ENCODE assay signal across 6 cellular contexts in the genomic region with DNA sequence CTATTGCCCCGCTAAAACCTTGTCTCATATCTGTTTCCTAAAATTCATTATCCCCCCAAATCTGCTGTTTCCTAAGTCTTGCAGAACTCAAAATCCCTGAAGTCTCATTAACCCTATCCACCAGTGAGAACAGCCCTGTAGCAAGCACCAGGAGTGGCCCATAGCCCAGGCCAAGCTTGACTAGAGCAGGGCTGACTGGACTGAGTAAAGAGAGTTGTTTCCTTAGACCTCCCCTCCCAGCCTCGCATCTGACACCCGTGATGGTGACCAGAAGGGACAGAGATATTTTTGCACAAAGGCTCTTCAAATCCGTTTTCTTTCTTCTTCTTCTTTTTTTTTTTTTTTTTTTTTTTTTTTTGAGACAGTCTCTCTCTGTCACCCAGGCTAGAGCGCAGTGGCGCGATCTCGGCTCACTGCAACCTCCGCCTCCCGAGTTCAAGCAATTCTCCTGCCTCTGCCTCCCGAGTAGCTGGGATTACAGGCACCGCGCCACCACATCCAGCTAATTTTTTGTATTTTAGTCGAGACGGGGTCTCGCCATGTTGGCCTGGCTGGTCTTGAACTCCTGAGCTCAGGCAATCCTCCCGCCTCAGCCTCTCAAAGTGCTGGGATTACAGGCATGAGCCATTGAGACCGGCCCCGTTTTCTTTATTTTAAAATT. TPM values are rescaled to one million over a fixed set of nuclear protein-coding genes. Genes with fewer than 3 reads are reported as not detected.
DNase-seq lines count a peak whose midpoint lies in the region; ATAC-seq, FAIRE-seq and TF ChIP-seq lines count a peak whose summit lies in the region.
"Not testable (repeated sequence)": the region's sequence is repeated elsewhere in the genome, so short reads cannot be mapped to it uniquely, and the experiment has no call there.

No MANE protein-coding gene starts in this region.

- H4K20me1 ChIP-seq in K562 (replicated peaks; ENCODE audit: control insufficient read depth, insufficient read depth, low read length) = not testable (repeated sequence)

- ATAC-seq in A549, T-helper 17 cell, K562: not testable (repeated sequence)

- H3K4me2 ChIP-seq in A549 (peak overlapping the region; percentile 66), parathyroid adenoma (ENCODE audit: low read length) (peak overlapping the region; percentile 90)
- H3K4me2 ChIP-seq in K562 (ENCODE audit: insufficient read depth, low read length) = not testable (repeated sequence)

- peak overlapping the region; percentile 99 for H3K4me3 Mint-ChIP-seq in T-helper 17 cell

- not testable (repeated sequence) for H3K36me3 Mint-ChIP-seq in T-helper 17 cell (ENCODE audit: low read depth)

- peak overlapping the region; percentile 80 to 87 for H3K27ac ChIP-seq in A549
- H3K27ac ChIP-seq in K562 (ENCODE audit: extremely low read depth, low read depth, low read length) = not testable (repeated sequence)
- peak overlapping the region; percentile 59 for H3K27ac ChIP-seq in parathyroid adenoma

- H2AFZ ChIP-seq in K562 (ENCODE audit: low read depth, low read length) (peak overlapping the region; percentile 98), parathyroid adenoma (peak overlapping the region; percentile 74)

- not testable (repeated sequence) for DNase-seq in A549 (ENCODE audit: low read depth in 1 of 2, low spot score in 1 of 2); HFF-Myc (ENCODE audit: extremely low read depth, low read depth); T-helper 17 cell; K562 (ENCODE audit: extremely low read depth in 1 of 4, low spot score in 3 of 4)

- H3K79me2 ChIP-seq in K562 (ENCODE audit: control insufficient read depth, insufficient read depth, low read length); parathyroid adenoma: not testable (repeated sequence)

- peak overlapping the region; percentile 100 for H3K27ac Mint-ChIP-seq in T-helper 17 cell

- 68% methylated on average over 19 of the region's 19 CpGs for WGBS in A549 (ENCODE audit: missing lambda C conversion rate)
- WGBS in K562 (ENCODE audit: insufficient coverage, low coverage, missing lambda C conversion rate) = 30% methylated on average over 12 of the region's 19 CpGs

- not testable (repeated sequence) for TF ChIP-seq CTCF in A549 (IDR thresholded peaks at IDR 0.05); HFF-Myc (IDR thresholded peaks at IDR 0.05; ENCODE audit: low read depth, low read length, missing control alignments); K562 (IDR thresholded peaks at IDR 0.05 in 2 of 3, conservative IDR thresholded peaks at IDR 0.05 in 1 of 3; ENCODE audit: insufficient read depth in 2 of 3, low read depth in 1 of 3, low read length in 3 of 3); parathyroid adenoma (IDR thresholded peaks at IDR 0.05)

- not testable (repeated sequence) for FAIRE-seq in A549 (lab: Jason Lieb, UNC); K562 (lab: Jason Lieb, UNC)

- not testable (repeated sequence) for H3K4me1 ChIP-seq in A549, parathyroid adenoma
- peaks cover 5 to 26% of the 10 kb centered on the region in 2 experiments; a peak in 4 of 5 replicates for H3K4me1 ChIP-seq in K562 (replicated peaks in 1 of 2; ENCODE audit: control insufficient read depth in 2 of 2, insufficient read depth in 2 of 2, low read length in 2 of 2)

- H3K9ac ChIP-seq in K562 (ENCODE audit: insufficient read depth in 1 of 2, low read depth in 2 of 2, low read length in 2 of 2); parathyroid adenoma: not testable (repeated sequence)

- TF ChIP-seq EP300 in A549 (IDR thresholded peaks at IDR 0.05); K562 (IDR thresholded peaks at IDR 0.05; ENCODE audit: low read length): not testable (repeated sequence)

- not testable (repeated sequence) for BruUV-seq in K562 (replicated peaks; lab: Mats Ljungman, UMichigan)

- not testable (repeated sequence) for H3K27me3 Mint-ChIP-seq in T-helper 17 cell

- intact Hi-C loops in K562 (cut with micrococcal nuclease) = loop anchor here (5.0 kb wide), 1 partner anchor 167 kb away; no protein-coding TSS in a partner anchor

- POLR2A ChIA-PET in A549 (lab: Yijun Ruan, JAX) = interaction anchor here (0.6 to 1.5 kb wide), 8 partner anchors 12 to 683 kb away, joined by 3 to 9 read pairs (median 4); a partner anchor contains a TSS
- POLR2A ChIA-PET in K562 (lab: Yijun Ruan, JAX) = interaction anchor here (0.6 to 1.6 kb wide), 3 partner anchors 27 to 52 kb away, joined by 3 to 4 read pairs (median 3); a partner anchor contains a TSS

- not testable (repeated sequence) for H3K9me1 ChIP-seq in K562 (ENCODE audit: control insufficient read depth, insufficient read depth, low read length)

- TF ChIP-seq POLR2A in A549 (IDR thresholded peaks at IDR 0.05; ENCODE audit: low read length); K562 (conservative IDR thresholded peaks at IDR 0.05): not testable (repeated sequence)

- H3K27me3 ChIP-seq in K562 (ENCODE audit: control insufficient read depth in 2 of 2, insufficient read depth in 2 of 2, low read length in 2 of 2) = peaks cover 4 to 18% of the 10 kb centered on the region in 2 experiments; a peak in 4 of 5 replicates
- H3K27me3 ChIP-seq in parathyroid adenoma (ENCODE audit: control insufficient read depth, insufficient read depth, low read length) = not testable (repeated sequence)

- in situ Hi-C loops in K562 (cut with MboI) = not testable (repeated sequence)

- not testable (repeated sequence) for H3K36me3 ChIP-seq in K562 (ENCODE audit: control insufficient read depth, insufficient read depth, low read length); parathyroid adenoma (ENCODE audit: control insufficient read depth, insufficient read depth, low read length)

- not testable (repeated sequence) for H3K9me3 ChIP-seq in A549; T-helper 17 cell (ENCODE audit: control insufficient read depth, low read length, poor library complexity, severe bottlenecking); K562 (replicated peaks; ENCODE audit: control insufficient read depth, insufficient read depth, low read depth, low read length); parathyroid adenoma (ENCODE audit: control insufficient read depth, low read length)

- H3K4me1 Mint-ChIP-seq in T-helper 17 cell = peaks cover 34% of the 10 kb centered on the region

- CTCF ChIA-PET in A549 (lab: Yijun Ruan, JAX) = interaction anchor here (0.9 to 2.3 kb wide), 5 partner anchors 31 to 597 kb away, joined by 3 to 7 read pairs (median 3); no protein-coding TSS in a partner anchor
- CTCF ChIA-PET in K562 (lab: Yijun Ruan, JAX; ENCODE audit: low intra/inter-chr PET ratio) = interaction anchor here (0.6 kb wide), 1 partner anchor 143 kb away, joined by 3 read pairs; no protein-coding TSS in a partner anchor

- H3K4me3 ChIP-seq in A549 (peak overlapping the region; percentile 85), HFF-Myc (replicated peaks; ENCODE audit: low read depth, low read length) (peak overlapping the region; percentile 59), iPS-11a (ENCODE audit: low read depth, low read length) (peak overlapping the region; percentile 47), parathyroid adenoma (ENCODE audit: low read depth, low read length) (peak overlapping the region; percentile 77)
- H3K4me3 ChIP-seq in K562 = not testable (repeated sequence)

- not testable (repeated sequence) for TF ChIP-seq RAD21 in A549 (conservative IDR thresholded peaks at IDR 0.05 in 1 of 2, IDR thresholded peaks at IDR 0.05 in 1 of 2); K562 (CRISPR knock-in tag; conservative IDR thresholded peaks at IDR 0.05 in 1 of 2, IDR thresholded peaks at IDR 0.05 in 1 of 2)

RNA-seq across cellular contexts. Expression of a gene that starts 0.8 kb away (rescaled TPM):
- polyA plus RNA-seq in A549 (2011; rRNA removed) = 0.88 and 1.6 TPM in 2 replicates
- 1.5 and 2.1 TPM in 2 replicates for polyA plus RNA-seq in A549 (2012; cell fraction: cytosol; rRNA removed)
- polyA plus RNA-seq in A549 (2012; cell fraction: nucleus; rRNA removed) = 2.6 and 2.8 TPM in 2 replicates
- 1.9 to 2.4 TPM (median 2.0 TPM) in 3 replicates for polyA plus RNA-seq in A549 (2017; fragmentation: RNase III; extraction: RNeasy Plus Mini Kit Qiagen cat#74134 plus additional on column Dnase treatment)
- polyA minus RNA-seq in A549 (2011; rRNA and poly(A)+ RNA removed) = 0.87 and 1.4 TPM in 2 replicates
- 1 to 10 TPM; 2.9 to 3.3 TPM for total RNA-seq in T-helper 17 cell
- 0.32 TPM in 1 of 2 replicates, not detected in the other for total RNA-seq in K562 (2011; cell fraction: chromatin; rRNA removed; ENCODE audit: low replicate concordance)
- 0.33 TPM in 1 of 2 replicates, not detected in the other for total RNA-seq in K562 (2011; cell fraction: nucleolus; rRNA removed)
- total RNA-seq in K562 (2011; cell fraction: nucleoplasm; rRNA removed) = not detected in 2 replicates
- 0.04 TPM in 1 of 2 replicates, not detected in the other for total RNA-seq in K562 (2014; rRNA removed)
- total RNA-seq in K562 (2014; rRNA removed; fragmentation: Illumina TruSeq; extraction: Trizol) = not detected in 2 replicates
- not detected in 2 replicates for total RNA-seq in K562 (2015; rRNA removed; fragmentation: Illumina TruSeq; extraction: Trizol)
- 0.22 TPM in 1 of 2 replicates, not detected in the other for total RNA-seq in K562 (2021)
- 0.07 TPM in 1 of 2 replicates, not detected in the other for polyA plus RNA-seq in K562 (2011; rRNA removed)
- 0.03 and 0.24 TPM in 2 replicates for polyA plus RNA-seq in K562 (2011; cell fraction: cytosol; rRNA removed)
- polyA plus RNA-seq in K562 (2011; cell fraction: nucleus; rRNA removed) = 0.15 and 0.26 TPM in 2 replicates
- polyA plus RNA-seq in K562 (2012) = 0.14 and 0.47 TPM in 2 replicates
- polyA plus RNA-seq in K562 (2014; fragmentation: Illumina TruSeq; extraction: Trizol) = 0.06 TPM in 1 of 2 replicates, not detected in the other
- not detected for polyA plus RNA-seq in K562 (2014; fragmentation: Nextera tagmentation; extraction: Ambion mirVana)
- polyA plus RNA-seq in K562 (2014; rRNA removed) = not detected in 2 replicates
- polyA minus RNA-seq in K562 (2011; rRNA and poly(A)+ RNA removed) = not detected in 2 replicates
- polyA minus RNA-seq in K562 (2011; cell fraction: cytosol; rRNA and poly(A)+ RNA removed) = not detected in 2 replicates
- 0.27 TPM in 1 of 2 replicates, not detected in the other for polyA minus RNA-seq in K562 (2011; cell fraction: nucleus; rRNA and poly(A)+ RNA removed)

RNA-seq across cellular contexts. Expression of a gene that starts 1.0 kb away (rescaled TPM):
- polyA plus RNA-seq in A549 (2011; rRNA removed) (47.4 and 59.1 TPM in 2 replicates), A549 (2017; fragmentation: RNase III; extraction: RNeasy Plus Mini Kit Qiagen cat#74134 plus additional on column Dnase treatment) (59.4 to 68.5 TPM (median 62.5 TPM) in 3 replicates), K562 (2011; rRNA removed) (15.2 and 16.6 TPM in 2 replicates), K562 (2014; fragmentation: Illumina TruSeq; extraction: Trizol) (6.3 and 6.4 TPM in 2 replicates), K562 (2014; fragmentation: Nextera tagmentation; extraction: Ambion mirVana) (1 to 10 TPM; 9.3 to 9.6 TPM), K562 (2014; rRNA removed) (7.4 and 11.0 TPM in 2 replicates)
- polyA plus RNA-seq in A549 (2012; cell fraction: cytosol; rRNA removed) = 115 and 130 TPM in 2 replicates
- polyA plus RNA-seq in A549 (2012; cell fraction: nucleus; rRNA removed) = 140 and 198 TPM in 2 replicates
- polyA minus RNA-seq in A549 (2011; rRNA and poly(A)+ RNA removed) = 120 and 127 TPM in 2 replicates
- total RNA-seq in T-helper 17 cell (10 to 100 TPM; 33.6 to 42.8 TPM), K562 (2014; rRNA removed) (6.2 and 8.7 TPM in 2 replicates), K562 (2014; rRNA removed; fragmentation: Illumina TruSeq; extraction: Trizol) (4.1 and 5.4 TPM in 2 replicates), K562 (2015; rRNA removed; fragmentation: Illumina TruSeq; extraction: Trizol) (4.9 and 5.2 TPM in 2 replicates), K562 (2021) (8.3 and 9.4 TPM in 2 replicates)
- 7.3 and 16.7 TPM in 2 replicates for total RNA-seq in K562 (2011; cell fraction: chromatin; rRNA removed; ENCODE audit: low replicate concordance)
- total RNA-seq in K562 (2011; cell fraction: nucleolus; rRNA removed) = 13.2 and 18.3 TPM in 2 replicates
- 12.5 and 14.7 TPM in 2 replicates for total RNA-seq in K562 (2011; cell fraction: nucleoplasm; rRNA removed)
- polyA plus RNA-seq in K562 (2011; cell fraction: cytosol; rRNA removed) = 25.8 and 38.2 TPM in 2 replicates
- polyA plus RNA-seq in K562 (2011; cell fraction: nucleus; rRNA removed) = 21.3 and 28.0 TPM in 2 replicates
- polyA plus RNA-seq in K562 (2012) = 19.0 and 19.9 TPM in 2 replicates
- 9.9 and 12.0 TPM in 2 replicates for polyA minus RNA-seq in K562 (2011; rRNA and poly(A)+ RNA removed)
- polyA minus RNA-seq in K562 (2011; cell fraction: cytosol; rRNA and poly(A)+ RNA removed) = 10.9 and 13.3 TPM in 2 replicates
- polyA minus RNA-seq in K562 (2011; cell fraction: nucleus; rRNA and poly(A)+ RNA removed) = 6.1 and 8.8 TPM in 2 replicates

RNA-seq across cellular contexts. Expression of a gene that starts 21.2 kb away (rescaled TPM):
- polyA plus RNA-seq in A549 (2011; rRNA removed) = 15.1 and 15.9 TPM in 2 replicates
- 19.6 and 25.6 TPM in 2 replicates for polyA plus RNA-seq in A549 (2012; cell fraction: cytosol; rRNA removed)
- polyA plus RNA-seq in A549 (2012; cell fraction: nucleus; rRNA removed) = 55.8 and 59.5 TPM in 2 replicates
- polyA plus RNA-seq in A549 (2017; fragmentation: RNase III; extraction: RNeasy Plus Mini Kit Qiagen cat#74134 plus additional on column Dnase treatment) = 15.6 to 21.2 TPM (median 20.1 TPM) in 3 replicates
- 18.9 and 19.5 TPM in 2 replicates for polyA minus RNA-seq in A549 (2011; rRNA and poly(A)+ RNA removed)
- under 1 TPM; 0.37 to 0.57 TPM for total RNA-seq in T-helper 17 cell
- total RNA-seq in K562 (2011; cell fraction: chromatin; rRNA removed; ENCODE audit: low replicate concordance) = 18.5 and 26.2 TPM in 2 replicates
- 17.4 and 18.7 TPM in 2 replicates for total RNA-seq in K562 (2011; cell fraction: nucleolus; rRNA removed)
- total RNA-seq in K562 (2011; cell fraction: nucleoplasm; rRNA removed) = 15.6 and 20.5 TPM in 2 replicates
- total RNA-seq in K562 (2014; rRNA removed) = 6.1 and 6.7 TPM in 2 replicates
- total RNA-seq in K562 (2014; rRNA removed; fragmentation: Illumina TruSeq; extraction: Trizol) = 1.9 and 2.6 TPM in 2 replicates
- 2.1 and 3.6 TPM in 2 replicates for total RNA-seq in K562 (2015; rRNA removed; fragmentation: Illumina TruSeq; extraction: Trizol)
- total RNA-seq in K562 (2021) = 6.8 and 6.9 TPM in 2 replicates
- 2.7 and 3.6 TPM in 2 replicates for polyA plus RNA-seq in K562 (2011; rRNA removed)
- polyA plus RNA-seq in K562 (2011; cell fraction: cytosol; rRNA removed) = 2.7 and 4.9 TPM in 2 replicates
- 21.0 and 31.3 TPM in 2 replicates for polyA plus RNA-seq in K562 (2011; cell fraction: nucleus; rRNA removed)
- polyA plus RNA-seq in K562 (2012) = 4.8 and 6.7 TPM in 2 replicates
- polyA plus RNA-seq in K562 (2014; fragmentation: Illumina TruSeq; extraction: Trizol) = 3.7 and 5.0 TPM in 2 replicates
- polyA plus RNA-seq in K562 (2014; fragmentation: Nextera tagmentation; extraction: Ambion mirVana) = under 1 TPM; 0.14 to 0.22 TPM
- polyA plus RNA-seq in K562 (2014; rRNA removed) = 3.7 and 4.9 TPM in 2 replicates
- 2.1 and 2.5 TPM in 2 replicates for polyA minus RNA-seq in K562 (2011; rRNA and poly(A)+ RNA removed)
- 2.4 and 2.9 TPM in 2 replicates for polyA minus RNA-seq in K562 (2011; cell fraction: cytosol; rRNA and poly(A)+ RNA removed)
- polyA minus RNA-seq in K562 (2011; cell fraction: nucleus; rRNA and poly(A)+ RNA removed) = 8.8 and 11.4 TPM in 2 replicates

RNA-seq across cellular contexts. Expression of a gene that starts 34.3 kb away (rescaled TPM):
- polyA plus RNA-seq in A549 (2011; rRNA removed) = 15.5 and 19.9 TPM in 2 replicates
- 22.8 and 24.3 TPM in 2 replicates for polyA plus RNA-seq in A549 (2012; cell fraction: cytosol; rRNA removed)
- 45.1 and 48.1 TPM in 2 replicates for polyA plus RNA-seq in A549 (2012; cell fraction: nucleus; rRNA removed)
- polyA plus RNA-seq in A549 (2017; fragmentation: RNase III; extraction: RNeasy Plus Mini Kit Qiagen cat#74134 plus additional on column Dnase treatment) = 66.8 to 74.6 TPM (median 74.3 TPM) in 3 replicates
- 11.4 and 15.8 TPM in 2 replicates for polyA minus RNA-seq in A549 (2011; rRNA and poly(A)+ RNA removed)
- total RNA-seq in T-helper 17 cell = 10 to 100 TPM; 35.1 to 45.2 TPM
- 23.9 and 33.5 TPM in 2 replicates for total RNA-seq in K562 (2011; cell fraction: chromatin; rRNA removed; ENCODE audit: low replicate concordance)
- 19.1 and 19.8 TPM in 2 replicates for total RNA-seq in K562 (2011; cell fraction: nucleolus; rRNA removed)
- 14.8 and 21.1 TPM in 2 replicates for total RNA-seq in K562 (2011; cell fraction: nucleoplasm; rRNA removed)
- 9.0 and 14.3 TPM in 2 replicates for total RNA-seq in K562 (2014; rRNA removed)
- 17.1 and 17.9 TPM in 2 replicates for total RNA-seq in K562 (2014; rRNA removed; fragmentation: Illumina TruSeq; extraction: Trizol)
- total RNA-seq in K562 (2015; rRNA removed; fragmentation: Illumina TruSeq; extraction: Trizol) = 9.9 and 10.6 TPM in 2 replicates
- total RNA-seq in K562 (2021) = 18.4 and 22.6 TPM in 2 replicates
- polyA plus RNA-seq in K562 (2011; rRNA removed) = 5.9 and 8.9 TPM in 2 replicates
- polyA plus RNA-seq in K562 (2011; cell fraction: cytosol; rRNA removed) = 1.9 and 5.8 TPM in 2 replicates
- polyA plus RNA-seq in K562 (2011; cell fraction: nucleus; rRNA removed) = 33.7 and 52.6 TPM in 2 replicates
- polyA plus RNA-seq in K562 (2012) = 11.7 and 21.7 TPM in 2 replicates
- polyA plus RNA-seq in K562 (2014; fragmentation: Illumina TruSeq; extraction: Trizol) = 8.5 and 10.0 TPM in 2 replicates
- under 1 TPM; 0.41 to 0.66 TPM for polyA plus RNA-seq in K562 (2014; fragmentation: Nextera tagmentation; extraction: Ambion mirVana)
- 11.0 and 11.5 TPM in 2 replicates for polyA plus RNA-seq in K562 (2014; rRNA removed)
- 3.9 and 8.4 TPM in 2 replicates for polyA minus RNA-seq in K562 (2011; rRNA and poly(A)+ RNA removed)
- 0.95 TPM in 1 of 2 replicates, not detected in the other for polyA minus RNA-seq in K562 (2011; cell fraction: cytosol; rRNA and poly(A)+ RNA removed)
- 11.1 and 15.1 TPM in 2 replicates for polyA minus RNA-seq in K562 (2011; cell fraction: nucleus; rRNA and poly(A)+ RNA removed)

RNA-seq across cellular contexts. Expression of a gene that starts 37.7 kb away (rescaled TPM):
- polyA plus RNA-seq in A549 (2011; rRNA removed) = 62.6 and 86.3 TPM in 2 replicates
- 121 and 139 TPM in 2 replicates for polyA plus RNA-seq in A549 (2012; cell fraction: cytosol; rRNA removed)
- polyA plus RNA-seq in A549 (2012; cell fraction: nucleus; rRNA removed) = 262 and 283 TPM in 2 replicates
- 49.1 to 67.0 TPM (median 59.0 TPM) in 3 replicates for polyA plus RNA-seq in A549 (2017; fragmentation: RNase III; extraction: RNeasy Plus Mini Kit Qiagen cat#74134 plus additional on column Dnase treatment)
- polyA minus RNA-seq in A549 (2011; rRNA and poly(A)+ RNA removed) = 51.6 and 62.6 TPM in 2 replicates
- 10 to 100 TPM; 61.7 to 64.2 TPM for total RNA-seq in T-helper 17 cell
- total RNA-seq in K562 (2011; cell fraction: chromatin; rRNA removed; ENCODE audit: low replicate concordance) = 26.2 and 59.3 TPM in 2 replicates
- total RNA-seq in K562 (2011; cell fraction: nucleolus; rRNA removed) = 35.9 and 44.2 TPM in 2 replicates
- total RNA-seq in K562 (2011; cell fraction: nucleoplasm; rRNA removed) = 43.1 and 47.5 TPM in 2 replicates
- total RNA-seq in K562 (2014; rRNA removed) = 12.9 and 14.2 TPM in 2 replicates
- total RNA-seq in K562 (2014; rRNA removed; fragmentation: Illumina TruSeq; extraction: Trizol) = 6.8 and 9.0 TPM in 2 replicates
- total RNA-seq in K562 (2015; rRNA removed; fragmentation: Illumina TruSeq; extraction: Trizol) = 10.3 TPM in 2 replicates
- total RNA-seq in K562 (2021) = 21.4 and 21.5 TPM in 2 replicates
- 19.9 and 21.9 TPM in 2 replicates for polyA plus RNA-seq in K562 (2011; rRNA removed)
- 25.5 and 43.6 TPM in 2 replicates for polyA plus RNA-seq in K562 (2011; cell fraction: cytosol; rRNA removed)
- polyA plus RNA-seq in K562 (2011; cell fraction: nucleus; rRNA removed) = 176 and 310 TPM in 2 replicates
- 25.5 and 36.8 TPM in 2 replicates for polyA plus RNA-seq in K562 (2012)
- polyA plus RNA-seq in K562 (2014; fragmentation: Illumina TruSeq; extraction: Trizol) = 19.8 and 20.5 TPM in 2 replicates
- 1 to 10 TPM; 1.9 to 2.1 TPM for polyA plus RNA-seq in K562 (2014; fragmentation: Nextera tagmentation; extraction: Ambion mirVana)
- 27.7 and 34.5 TPM in 2 replicates for polyA plus RNA-seq in K562 (2014; rRNA removed)
- 5.8 and 7.0 TPM in 2 replicates for polyA minus RNA-seq in K562 (2011; rRNA and poly(A)+ RNA removed)
- 3.4 and 5.9 TPM in 2 replicates for polyA minus RNA-seq in K562 (2011; cell fraction: cytosol; rRNA and poly(A)+ RNA removed)
- polyA minus RNA-seq in K562 (2011; cell fraction: nucleus; rRNA and poly(A)+ RNA removed) = 17.2 and 23.6 TPM in 2 replicates
